In the genomic region with DNA sequence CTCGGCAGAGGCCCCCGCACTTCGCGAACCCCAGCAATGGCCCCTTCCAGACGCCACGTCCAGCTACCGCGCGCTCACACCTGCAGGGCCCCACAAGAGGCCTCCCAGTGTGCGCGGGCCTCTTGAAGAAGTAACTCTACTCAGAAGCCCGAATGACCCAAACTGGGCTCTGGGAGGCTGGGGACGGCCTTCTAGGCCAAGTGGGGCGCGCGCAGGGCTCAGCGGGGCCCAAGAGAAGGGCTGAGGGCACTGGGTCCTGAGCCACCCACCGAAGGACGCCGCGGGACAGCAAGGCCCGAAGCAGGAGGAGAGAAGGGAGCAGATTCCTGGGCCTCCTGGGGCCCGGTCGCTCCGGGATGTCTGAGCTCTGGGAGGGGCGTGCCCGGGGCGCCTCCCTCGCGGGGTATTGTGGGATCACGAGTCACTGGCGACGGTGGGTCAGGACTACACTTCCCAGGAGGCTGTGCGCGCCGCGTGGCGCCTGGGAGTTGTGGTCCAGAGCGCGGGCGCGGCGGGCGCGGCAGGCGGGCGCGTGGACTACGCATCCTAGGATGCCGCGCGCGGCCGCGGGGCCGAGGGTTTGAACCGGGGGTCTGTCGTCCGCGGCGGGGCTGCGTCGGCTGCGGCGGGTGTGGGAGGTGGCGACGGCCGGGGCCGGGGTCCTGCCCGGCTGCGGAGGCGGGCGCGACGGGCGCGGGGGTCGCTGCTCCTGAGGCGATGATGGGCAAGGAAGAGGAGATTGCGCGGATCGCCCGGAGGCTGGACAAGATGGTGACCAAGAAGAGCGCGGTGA, we compare ENCODE assay signal across 9 cellular contexts. TPM values are rescaled to one million over a fixed set of nuclear protein-coding genes. Genes with fewer than 3 reads are reported as not detected.
DNase-seq lines count a peak whose midpoint lies in the region; ATAC-seq, FAIRE-seq and TF ChIP-seq lines count a peak whose summit lies in the region.
"Had no signal": no experiment of that assay in that cellular context is flagged by ENCODE, and none has a peak within 500 bp of the region (broad histone marks: within the 10 kb centered on the region; RNA-seq: fewer than 3 reads in every experiment).

Gene TCEA2 (plus strand): TSS at position 603 of the 793 bp plus-strand sequence. CDS start 115 bp downstream, at position 718.

- FAIRE-seq in bronchial epithelial cell (lab: Jason Lieb, UNC), result no peak
- FAIRE-seq: G401.6 had no signal

- peak within 1 kb of the TSS; percentile 92 for H3K4me3 ChIP-seq in bronchial epithelial cell (ENCODE audit: low read depth, low read length)

- H3K4me3 Mint-ChIP-seq in WTC11 (peak within 1 kb of the TSS; percentile 82), immature natural killer cell (peak within 1 kb of the TSS; percentile 76 to 80 (median 79))

- no peaks in the 10 kb centered on the region for H3K27me3 ChIP-seq in bronchial epithelial cell (ENCODE audit: control insufficient read depth, insufficient read depth, low read length)

- H3K36me3 Mint-ChIP-seq in WTC11 (no peaks in the 10 kb centered on the region), immature natural killer cell (no peaks in the 10 kb centered on the region)

- H3K27ac Mint-ChIP-seq in WTC11, result no peak within 1 kb of the TSS; the same call in 1 of the 2 replicates
- H3K27ac Mint-ChIP-seq in immature natural killer cell, result peak within 1 kb of the TSS in 5 of 6 donors; percentile 40 to 84 (median 62)

- CTCF ChIA-PET in WTC11 (lab: Charles Lee), result interaction anchor here (0.6 to 3.0 kb wide), 12 partner anchors 9 to 525 kb away, joined by 3 to 18 read pairs (median 5); partner anchors contain the start of genes OPRL1, PRPF6, PTK6 and RGS19

- peak; percentile 57 for ATAC-seq in GM18870 (IDR thresholded peaks at IDR 0.05; ENCODE audit: unreplicated experiment)
- ATAC-seq in HG03139 (IDR thresholded peaks at IDR 0.05; ENCODE audit: unreplicated experiment), result peak; percentile 76
- peak; percentile 84 for ATAC-seq in WTC11

- H3K27me3 Mint-ChIP-seq in WTC11 (ENCODE audit: low read depth) (peaks cover 7% of the 10 kb centered on the region), immature natural killer cell (ENCODE audit: low read depth in 3 of 3) (peaks cover 1 to 5% (median 4%) of the 10 kb centered on the region in 3 donors)

- H3K4me1 Mint-ChIP-seq in WTC11, result peaks cover 31% of the 10 kb centered on the region
- peaks cover 31 to 49% of the 10 kb centered on the region in 2 donors for H3K4me1 Mint-ChIP-seq in immature natural killer cell

- no peaks in the 10 kb centered on the region for H3K36me3 ChIP-seq in bronchial epithelial cell (ENCODE audit: control insufficient read depth, insufficient read depth, low read length)

- POLR2A ChIA-PET in WTC11 (lab: Charles Lee), result no interaction called here

- H3K9me3 Mint-ChIP-seq in WTC11 (no peaks in the 10 kb centered on the region), immature natural killer cell (no peaks in the 10 kb centered on the region)

- DNase-seq in A172 (ENCODE audit: low spot score) (peak; percentile 93), NCI-H2227 (lab: John Stamatoyannopoulos, UW; ENCODE audit: unreplicated experiment) (peak; percentile 97), WTC11 (ENCODE audit: low spot score) (peak; percentile 95), bronchial epithelial cell (ENCODE audit: low read depth) (peak; percentile 81), immature natural killer cell (peak; percentile 83 to 86 (median 84)), smooth muscle cell of the brain vasculature (ENCODE audit: low read depth, low spot score) (peak; percentile 78)

- TF ChIP-seq CTCF in WTC11 (IDR thresholded peaks at IDR 0.05) (no peak), bronchial epithelial cell (IDR thresholded peaks at IDR 0.05; ENCODE audit: insufficient read depth, low read length, severe bottlenecking) (no peak)

TF ChIP-seq in WTC11, 78 proteins besides CTCF, POLR2A, EP300 and RAD21:
- TF ChIP-seq, protein P1, sequence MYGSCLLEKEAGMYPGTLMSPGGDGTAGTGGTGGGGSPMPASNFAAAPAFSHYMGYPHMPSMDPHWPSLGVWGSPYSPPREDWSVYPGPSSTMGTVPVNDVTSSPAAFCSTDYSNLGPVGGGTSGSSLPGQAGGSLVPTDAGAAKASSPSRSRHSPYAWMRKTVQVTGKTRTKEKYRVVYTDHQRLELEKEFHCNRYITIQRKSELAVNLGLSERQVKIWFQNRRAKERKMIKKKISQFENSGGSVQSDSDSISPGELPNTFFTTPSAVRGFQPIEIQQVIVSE (CRISPR knock-in tag; IDR thresholded peaks at IDR 0.05; ENCODE audit: borderline replicate concordance), result no peak
- TF ChIP-seq USF2 (CRISPR knock-in tag; IDR thresholded peaks at IDR 0.05) (peak; percentile 82), GABPB1 (CRISPR knock-in tag; IDR thresholded peaks at IDR 0.05) (peak; percentile 63), NFYB (CRISPR knock-in tag; conservative IDR thresholded peaks at IDR 0.05; ENCODE audit: low read depth) (no peak), ZNF423 (CRISPR knock-in tag; IDR thresholded peaks at IDR 0.05) (peak; percentile 81), ETV6 (CRISPR knock-in tag; IDR thresholded peaks at IDR 0.05) (no peak), TEAD1 (CRISPR knock-in tag; IDR thresholded peaks at IDR 0.05) (peak; percentile 38; the same call in 1 of the 2 replicates), SP1 (CRISPR knock-in tag; conservative IDR thresholded peaks at IDR 0.05) (peak; percentile 89), FOXK1 (CRISPR knock-in tag; IDR thresholded peaks at IDR 0.05) (peak; percentile 70; the same call in 1 of the 2 replicates), CREM (CRISPR knock-in tag; IDR thresholded peaks at IDR 0.05) (peak; percentile 49; the same call in 1 of the 2 replicates)
- TF ChIP-seq, protein P2, sequence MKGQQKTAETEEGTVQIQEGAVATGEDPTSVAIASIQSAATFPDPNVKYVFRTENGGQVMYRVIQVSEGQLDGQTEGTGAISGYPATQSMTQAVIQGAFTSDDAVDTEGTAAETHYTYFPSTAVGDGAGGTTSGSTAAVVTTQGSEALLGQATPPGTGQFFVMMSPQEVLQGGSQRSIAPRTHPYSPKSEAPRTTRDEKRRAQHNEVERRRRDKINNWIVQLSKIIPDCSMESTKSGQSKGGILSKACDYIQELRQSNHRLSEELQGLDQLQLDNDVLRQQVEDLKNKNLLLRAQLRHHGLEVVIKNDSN (CRISPR knock-in tag; IDR thresholded peaks at IDR 0.05), result peak; percentile 66; the same call in 1 of the 2 replicates
- TF ChIP-seq, protein P3, sequence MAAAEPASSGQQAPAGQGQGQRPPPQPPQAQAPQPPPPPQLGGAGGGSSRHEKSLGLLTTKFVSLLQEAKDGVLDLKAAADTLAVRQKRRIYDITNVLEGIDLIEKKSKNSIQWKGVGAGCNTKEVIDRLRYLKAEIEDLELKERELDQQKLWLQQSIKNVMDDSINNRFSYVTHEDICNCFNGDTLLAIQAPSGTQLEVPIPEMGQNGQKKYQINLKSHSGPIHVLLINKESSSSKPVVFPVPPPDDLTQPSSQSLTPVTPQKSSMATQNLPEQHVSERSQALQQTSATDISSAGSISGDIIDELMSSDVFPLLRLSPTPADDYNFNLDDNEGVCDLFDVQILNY (CRISPR knock-in tag; IDR thresholded peaks at IDR 0.05), result peak; percentile 76; the same call in 1 of the 2 replicates
- TF ChIP-seq, protein P4, sequence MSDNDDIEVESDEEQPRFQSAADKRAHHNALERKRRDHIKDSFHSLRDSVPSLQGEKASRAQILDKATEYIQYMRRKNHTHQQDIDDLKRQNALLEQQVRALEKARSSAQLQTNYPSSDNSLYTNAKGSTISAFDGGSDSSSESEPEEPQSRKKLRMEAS (CRISPR knock-in tag; IDR thresholded peaks at IDR 0.05), result peak; percentile 31; the same call in 1 of the 2 replicates

RNA-seq across cellular contexts. Expression of gene TCEA2, which starts in this region (rescaled TPM):
- total RNA-seq in A172 (2014; rRNA removed; shearing (Covaris generic)), result 52.7 and 58.3 TPM in 2 replicates
- total RNA-seq in WTC11 (2021) (55.8 to 63.6 TPM (median 63.5 TPM) in 3 replicates), bronchial epithelial cell (5.1 and 5.5 TPM in 2 replicates)
- 10 to 100 TPM; 18.9 to 26.6 (median 24.1) TPM for polyA plus RNA-seq in immature natural killer cell

Comparison
In these comparisons a context has a peak if more than half of its experiments do, and no peak if none do; other contexts are left out.
1. Peak in every context shown above with its lines: DNase-seq, ATAC-seq and H3K4me3 ChIP-seq.